ENCODE assay signal across 19 cellular contexts in genomic region chr18:22639626-22640025, GRCh38.
DNase-seq lines count a peak whose midpoint lies in the region; ATAC-seq and TF ChIP-seq lines count a peak whose summit lies in the region.
"Had no signal": no experiment of that assay in that cellular context is flagged by ENCODE, and none has a peak within 500 bp of the region (broad histone marks: within the 10 kb centered on the region; RNA-seq: fewer than 3 reads in every experiment).

No MANE protein-coding gene starts in this region.

- CTCF ChIA-PET in PC-3 (lab: Charles Lee), result interaction anchor here (0.7 kb wide), 2 partner anchors 66 to 357 kb away, joined by 3 to 4 read pairs; no protein-coding TSS in a partner anchor

- H3K9me2 ChIP-seq in PC-3 (replicated peaks; ENCODE audit: low read length), result no peaks in the 10 kb centered on the region

- H3K4me2 ChIP-seq in PC-3 (ENCODE audit: low read length) (peak overlapping the region; percentile 28; the same call in 1 of the 2 replicates), osteoblast (ENCODE audit: insufficient read depth, low read length) (no peak overlapping the region)
- H3K4me2 ChIP-seq: BLaER1 treated with 17β-estradiol and CSF1 and Interleukin-3, amounts not matched to agents 10 nM and 100 nM had no signal

- intact Hi-C loops in PC-3 (cut with micrococcal nuclease), result loop anchor here (5.0 to 10.0 kb wide), 2 partner anchors 43 to 55 kb away; no protein-coding TSS in a partner anchor

- POLR2A ChIA-PET in PC-3 (lab: Charles Lee; ENCODE audit: unreplicated experiment), result no interaction called here

- no TSS peak for BruUV-seq in PC-3 (replicated peaks; lab: Mats Ljungman, UMichigan)

- H3K9me3 ChIP-seq in PC-3 (ENCODE audit: low read length) (no peaks in the 10 kb centered on the region), osteoblast (ENCODE audit: low read depth, low read length) (no peaks in the 10 kb centered on the region)

- DNase-seq in Daoy (ENCODE audit: low read depth) (peak; percentile 22), PC-3 (no peak), choroid plexus epithelial cell (ENCODE audit: low read depth) (peak; percentile 17), osteoblast (ENCODE audit: insufficient read length, low spot score, missing footprints) (no peak), NCI-H146 (lab: John Stamatoyannopoulos, UW) (no peak), NCI-H2196 (lab: John Stamatoyannopoulos, UW; ENCODE audit: unreplicated experiment) (no peak), Kasumi-1 (lab: John Stamatoyannopoulos, UW) (no peak)
- DNase-seq: AML-193; CD4-positive, alpha-beta T cell; GOT3; MG63; NCI-H1105 treated with DMSO at 0.1 percent for 48 hours; NCI-H2029; NCI-H2227 treated with DMSO at 0.1 percent for 48 hours; NCI-H526 treated with DMSO at 0.1 percent for 48 hours; SHP77 treated with DMSO at 0.1 percent for 48 hours had no signal

- H3K36me3 ChIP-seq in PC-3 (ENCODE audit: low read depth, low read length), result no peaks in the 10 kb centered on the region
- no peaks in the 10 kb centered on the region for H3K36me3 ChIP-seq in osteoblast (ENCODE audit: insufficient read depth, low read length)
- H3K36me3 ChIP-seq: BLaER1 treated with 17β-estradiol and CSF1 and Interleukin-3, amounts not matched to agents 10 nM and 100 nM; MG63 had no signal

- H4K20me1 ChIP-seq in PC-3 (ENCODE audit: low read length) (no peaks in the 10 kb centered on the region), osteoblast (ENCODE audit: insufficient read depth, low read length) (no peaks in the 10 kb centered on the region)
- H4K20me1 ChIP-seq: BLaER1 treated with 17β-estradiol and CSF1 and Interleukin-3, amounts not matched to agents 10 nM and 100 nM had no signal

- no peak overlapping the region for H3K4me3 ChIP-seq in PC-3 (ENCODE audit: low read length)
- no peak overlapping the region for H3K4me3 ChIP-seq in choroid plexus epithelial cell (ENCODE audit: low read depth, low read length)
- H3K4me3 ChIP-seq in osteoblast (ENCODE audit: insufficient read depth, low read length), result no peak overlapping the region
- H3K4me3 ChIP-seq: BLaER1 treated with 17β-estradiol and CSF1 and Interleukin-3, amounts not matched to agents 10 nM and 100 nM; K562; MG63 had no signal

- ATAC-seq in PC-3, result no peak
- ATAC-seq: HepG2, K562 had no signal

- no peak overlapping the region for H3K9ac ChIP-seq in PC-3 (ENCODE audit: low read length)
- H3K9ac ChIP-seq: BLaER1 treated with 17β-estradiol and CSF1 and Interleukin-3, amounts not matched to agents 10 nM and 100 nM had no signal

- peaks cover 31% of the 10 kb centered on the region for H3K4me1 ChIP-seq in PC-3 (ENCODE audit: insufficient read depth, low read length)
- H3K4me1 ChIP-seq in osteoblast (ENCODE audit: insufficient read depth, low read length), result peaks cover 37% of the 10 kb centered on the region
- H3K4me1 ChIP-seq: BLaER1 treated with 17β-estradiol and CSF1 and Interleukin-3, amounts not matched to agents 10 nM and 100 nM had no signal

- H3K79me2 ChIP-seq in PC-3 (ENCODE audit: low read length) (no peaks in the 10 kb centered on the region), osteoblast (ENCODE audit: insufficient read depth, low read length) (no peaks in the 10 kb centered on the region)

- TF ChIP-seq CTCF in PC-3 (conservative IDR thresholded peaks at IDR 0.05; ENCODE audit: low read depth, low read length) (no peak), choroid plexus epithelial cell (conservative IDR thresholded peaks at IDR 0.05; ENCODE audit: low read depth, low read length) (no peak), osteoblast (IDR thresholded peaks at IDR 0.05; ENCODE audit: extremely low read depth, low read depth, low read length) (no peak)

- no peaks in the 10 kb centered on the region for H3F3A ChIP-seq in PC-3 (ENCODE audit: low read length, unreplicated experiment)

- no peak overlapping the region for H2AFZ ChIP-seq in PC-3 (ENCODE audit: low read length)
- H2AFZ ChIP-seq in osteoblast (ENCODE audit: low read length), result no peak overlapping the region

- no peak overlapping the region for H3K27ac ChIP-seq in PC-3 (ENCODE audit: low read length)
- H3K27ac ChIP-seq in osteoblast (ENCODE audit: low read depth, low read length), result peak overlapping the region; percentile 97
- H3K27ac ChIP-seq: BLaER1 treated with 17β-estradiol and CSF1 and Interleukin-3, amounts not matched to agents 10 nM and 100 nM had no signal

- H3K27me3 ChIP-seq in PC-3 (ENCODE audit: low read length), result no peaks in the 10 kb centered on the region
- H3K27me3 ChIP-seq in osteoblast (ENCODE audit: insufficient read depth, low read length), result no peaks in the 10 kb centered on the region
- H3K27me3 ChIP-seq: BLaER1 treated with 17β-estradiol and CSF1 and Interleukin-3, amounts not matched to agents 10 nM and 100 nM; MG63 had no signal

Comparison
In these comparisons a context has a peak if more than half of its experiments do, and no peak if none do; other contexts are left out.
1. DNase-seq: peak in Daoy (single experiment) and choroid plexus epithelial cell (single experiment); none in PC-3 (single experiment), osteoblast (single experiment), NCI-H146 (single experiment), NCI-H2196 (single experiment) and Kasumi-1 (0 of 2).